ENCODE assay signal across 10 cellular contexts in the genomic region with DNA sequence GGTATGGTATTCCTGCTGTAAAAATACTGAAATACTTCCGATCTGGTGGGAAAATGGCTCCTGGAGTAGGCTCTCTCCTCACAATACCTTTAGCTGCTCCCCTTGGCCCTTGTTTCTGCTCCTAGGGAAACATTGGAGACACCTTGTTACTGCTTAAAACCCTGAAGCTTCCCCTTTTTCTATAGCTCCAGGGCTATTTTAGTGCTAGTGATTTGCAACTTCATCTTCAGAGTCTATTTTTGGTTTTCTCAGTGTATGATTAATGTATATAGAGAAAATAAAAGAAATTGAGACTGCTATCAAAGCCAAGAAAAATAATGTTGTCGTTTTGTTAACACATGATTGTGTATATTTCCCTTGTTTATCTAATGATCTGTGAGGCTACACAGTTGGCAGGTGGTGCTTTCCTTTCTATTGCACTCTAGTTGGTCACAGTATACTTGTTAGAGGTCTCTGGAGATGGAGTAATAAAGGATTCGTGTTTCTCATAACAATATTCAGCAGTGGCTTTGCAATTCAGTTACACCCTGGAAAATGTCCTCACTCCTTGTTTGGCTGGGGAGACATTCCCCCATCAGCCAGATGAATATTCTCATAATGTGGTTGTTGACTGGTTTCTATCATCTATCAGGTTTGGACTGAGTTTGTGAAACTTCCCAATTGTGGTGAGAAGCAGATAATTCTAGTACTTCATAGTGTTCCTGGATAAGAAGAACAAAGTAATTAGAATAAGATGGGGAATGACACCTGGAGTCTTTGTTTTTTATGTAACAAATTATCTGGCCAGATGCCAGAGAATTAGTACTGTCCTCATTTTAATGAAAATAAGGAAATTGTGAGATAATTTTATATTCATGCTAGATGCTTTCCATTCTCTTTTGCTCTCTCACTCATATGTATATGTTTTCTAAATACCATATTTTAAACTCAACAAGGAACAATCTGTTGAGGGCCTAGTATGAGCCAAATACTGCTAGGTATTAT.
A peak's percentile ranks its signal among the peaks of the same experiment; 100 is the strongest.
DNase-seq lines count a peak whose midpoint lies in the region; ATAC-seq and TF ChIP-seq lines count a peak whose summit lies in the region.
"Had no signal": no experiment of that assay in that cellular context is flagged by ENCODE, and none has a peak within 500 bp of the region (broad histone marks: within the 10 kb centered on the region; RNA-seq: fewer than 3 reads in every experiment).

No MANE protein-coding gene starts in this region.

- H4K20me1 ChIP-seq in DOHH2 (ENCODE audit: control insufficient read depth, insufficient read depth, low read depth, low read length) (no peaks in the 10 kb centered on the region), SU-DHL-6 (ENCODE audit: low read depth, low read length) (no peaks in the 10 kb centered on the region)

- H3K4me3 ChIP-seq in DOHH2 (ENCODE audit: low read length), result peak overlapping the region; percentile 65
- H3K4me3 ChIP-seq in SU-DHL-6 (ENCODE audit: insufficient read depth, low read length, poor library complexity, severe bottlenecking), result no peak overlapping the region
- H3K4me3 ChIP-seq in mucosa of rectum (ENCODE audit: low read length in 2 of 2), result no peak overlapping the region

- DNase-seq in NCI-H1694 treated with DMSO at 0.1 percent for 48 hours (lab: John Stamatoyannopoulos, UW), result peak; percentile 43
- DNase-seq in foreskin melanocyte, result no peak
- DNase-seq: IMR-90 had no signal

- no peak for TF ChIP-seq CTCF in DOHH2 (IDR thresholded peaks at IDR 0.05; ENCODE audit: low read depth, low read length, poor library complexity, severe bottlenecking)
- no peak for TF ChIP-seq CTCF in SU-DHL-6 (IDR thresholded peaks at IDR 0.05; ENCODE audit: insufficient read depth, low read length, poor library complexity, severe bottlenecking)

- no peaks in the 10 kb centered on the region for H3K27me3 ChIP-seq in DOHH2 (ENCODE audit: control insufficient read depth, low read length)
- H3K27me3 ChIP-seq in SU-DHL-6 (ENCODE audit: low read length), result no peaks in the 10 kb centered on the region
- no peaks in the 10 kb centered on the region for H3K27me3 ChIP-seq in mucosa of rectum (ENCODE audit: control insufficient read depth in 2 of 2, insufficient read depth in 2 of 2, low read length in 2 of 2)

- H3K4me2 ChIP-seq in DOHH2 (ENCODE audit: low read length) (peak overlapping the region; percentile 83), SU-DHL-6 (ENCODE audit: low read depth, low read length, poor library complexity, severe bottlenecking) (peak overlapping the region; percentile 31)

- H3K79me2 ChIP-seq in DOHH2 (ENCODE audit: control insufficient read depth, low read length), result peaks cover 29% of the 10 kb centered on the region
- H3K79me2 ChIP-seq in SU-DHL-6 (ENCODE audit: insufficient read depth, low read length), result 0 out of 2 replicates have a peak, but pooled peaks cover 12% of the 10 kb centered on the region

- H2AFZ ChIP-seq in SU-DHL-6 (ENCODE audit: low read depth, low read length, severe bottlenecking), result no peak overlapping the region

- peaks cover 63% of the 10 kb centered on the region for H3K4me1 ChIP-seq in DOHH2 (ENCODE audit: control insufficient read depth, low read length)
- peaks cover 11 to 16% of the 10 kb centered on the region in 2 donors for H3K4me1 ChIP-seq in mucosa of rectum (ENCODE audit: control insufficient read depth in 2 of 2, insufficient read depth in 2 of 2, low read length in 2 of 2)

- H3K27ac ChIP-seq in DOHH2 (ENCODE audit: low read depth, low read length) (peak overlapping the region; percentile 96), SU-DHL-6 (ENCODE audit: low read depth, low read length) (peak overlapping the region; percentile 48), mucosa of rectum (ENCODE audit: low read depth in 2 of 2, low read length in 2 of 2) (peak overlapping the region; percentile 26 to 72)

- peaks cover 18% of the 10 kb centered on the region for H3K36me3 ChIP-seq in DOHH2 (ENCODE audit: control insufficient read depth, low read length)
- H3K36me3 ChIP-seq in SU-DHL-6 (ENCODE audit: low read length), result peaks cover 26% of the 10 kb centered on the region
- peaks cover 3 to 5% of the 10 kb centered on the region in 2 donors for H3K36me3 ChIP-seq in mucosa of rectum (ENCODE audit: control insufficient read depth in 2 of 2, insufficient read depth in 2 of 2, low read length in 2 of 2)

- H3F3A ChIP-seq in DOHH2 (ENCODE audit: control insufficient read depth, insufficient read depth) (peaks cover 33% of the 10 kb centered on the region), SU-DHL-6 (ENCODE audit: insufficient read depth) (peaks cover 5% of the 10 kb centered on the region; the same call in 1 of the 2 replicates)

- ATAC-seq in GM19351 (IDR thresholded peaks at IDR 0.05; ENCODE audit: unreplicated experiment), result no peak
- no peak for ATAC-seq in HG03280 (IDR thresholded peaks at IDR 0.05; ENCODE audit: unreplicated experiment)
- ATAC-seq in GM18868 (IDR thresholded peaks at IDR 0.05; ENCODE audit: unreplicated experiment), result no peak
- ATAC-seq: activated CD4-positive, CD25-positive, alpha-beta regulatory T cell treated with anti-CD3 and anti-CD28 coated beads, Interleukin-2, amount 50 U/mL, for 24 hours had no signal

- H3K9me3 ChIP-seq in DOHH2 (ENCODE audit: control insufficient read depth, insufficient read depth, low read length) (no peaks in the 10 kb centered on the region), SU-DHL-6 (ENCODE audit: insufficient read depth, low read length) (no peaks in the 10 kb centered on the region), mucosa of rectum (ENCODE audit: control insufficient read depth in 2 of 2, low read length in 2 of 2) (no peaks in the 10 kb centered on the region)

- H3K9me2 ChIP-seq in DOHH2 (replicated peaks; ENCODE audit: control insufficient read depth, low read length) (no peaks in the 10 kb centered on the region), SU-DHL-6 (replicated peaks; ENCODE audit: insufficient read depth, low read length) (no peaks in the 10 kb centered on the region)

- H3K9ac ChIP-seq in SU-DHL-6 (ENCODE audit: low read length) (no peak overlapping the region), mucosa of rectum (ENCODE audit: low read depth in 1 of 2, low read length in 2 of 2) (no peak overlapping the region)
